Comparison of ENCODE assay signal across 21 cellular contexts in the genomic region with DNA sequence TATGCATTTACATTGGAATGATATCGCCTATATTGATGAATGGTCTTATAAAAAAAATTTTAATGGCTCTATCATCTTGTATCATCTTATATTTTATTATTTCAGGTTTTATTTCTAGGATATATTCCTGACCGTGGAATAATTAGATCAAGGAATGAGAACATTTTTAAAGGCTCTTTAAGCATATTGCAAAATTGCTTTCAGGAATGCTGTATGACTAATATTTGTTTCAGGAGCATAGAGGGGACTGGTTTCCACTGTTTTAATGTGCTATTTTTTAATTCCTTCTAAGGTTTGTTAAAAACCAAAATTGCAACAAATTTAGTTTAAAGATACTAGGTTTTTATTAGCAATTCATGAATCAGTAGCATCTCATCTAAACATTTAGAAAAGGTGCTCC.
DNase-seq lines count a peak whose midpoint lies in the region; ATAC-seq and TF ChIP-seq lines count a peak whose summit lies in the region.
"Had no signal": no experiment of that assay in that cellular context is flagged by ENCODE, and none has a peak within 500 bp of the region (broad histone marks: within the 10 kb centered on the region; RNA-seq: fewer than 3 reads in every experiment).

No MANE protein-coding gene starts in this region.

- peak; percentile 68 for DNase-seq in amniotic epithelial cell (ENCODE audit: low read depth)
- peak; percentile 49 for DNase-seq in fibroblast of pulmonary artery (ENCODE audit: low read depth)
- peak; percentile 36 for DNase-seq in stromal cell of bone marrow (ENCODE audit: low read depth)
- no peak for DNase-seq in NCI-H2227 treated with DMSO at 0.1 percent for 48 hours (lab: John Stamatoyannopoulos, UW)
- no peak for DNase-seq in left lobe of liver (ENCODE audit: low spot score)
- DNase-seq in EL: no peak
- DNase-seq: activated CD4-positive, alpha-beta memory T cell treated with anti-CD3 and anti-CD28 coated beads, Interleukin-2, amount 10 ng/mL, durations not matched to agents 7 days and 5 days; activated T-cell treated with anti-CD3 and anti-CD28 coated beads, Interleukin-2, amount 50 U/mL, for 1 hour; esophagus squamous epithelium; GF-D8; kidney glomerular epithelial cell; mesendoderm; MG63; NCI-H345; spleen; stimulated activated CD8-positive, alpha-beta memory T cell treated with anti-CD3 and anti-CD28 coated beads, Interleukin-4, amount 100 ng/mL, for 48 hours; uterus had no signal

- CTCF ChIA-PET in HEK293 (lab: Yijun Ruan, JAX): no interaction called here

- H3K4me3 ChIP-seq in HEK293 (ENCODE audit: low read depth, low read length) (no peak overlapping the region), fibroblast of pulmonary artery (replicated peaks; ENCODE audit: low read depth, low read length) (no peak overlapping the region)
- H3K4me3 ChIP-seq: BLaER1, esophagus squamous epithelium, MG63, prostate gland, spleen, uterus had no signal

- no peaks in the 10 kb centered on the region for H3K4me1 ChIP-seq in HEK293 (ENCODE audit: control insufficient read depth, insufficient read depth, low read length)
- H3K4me1 ChIP-seq: esophagus squamous epithelium, prostate gland, spleen, uterus had no signal

- POLR2A ChIA-PET in HEK293 (lab: Yijun Ruan, JAX): no interaction called here

- ATAC-seq in left lobe of liver: no peak
- ATAC-seq: natural killer cell treated with Interleukin-12 subunit alpha and Interleukin-12 subunit beta and Interleukin-15 and Interleukin-18, amount 100 ng/mL, for 72 hours had no signal

- H3K9me3 ChIP-seq in HEK293 (ENCODE audit: control insufficient read depth, insufficient read depth, low read depth, low read length): no peaks in the 10 kb centered on the region
- H3K9me3 ChIP-seq: BLaER1, esophagus squamous epithelium, MG63, prostate gland, spleen, uterus had no signal

- TF ChIP-seq CTCF in HEK293 (tag by site-specific recombination; IDR thresholded peaks at IDR 0.05): no peak
- no peak for TF ChIP-seq CTCF in fibroblast of pulmonary artery (IDR thresholded peaks at IDR 0.05; ENCODE audit: low read length, missing control alignments)

- no peaks in the 10 kb centered on the region for H3K36me3 ChIP-seq in HEK293 (ENCODE audit: control insufficient read depth in 2 of 2, insufficient read depth in 1 of 2, low read length in 2 of 2)
- H3K36me3 ChIP-seq: BLaER1, esophagus squamous epithelium, MG63, prostate gland, spleen, uterus had no signal

- H3K27ac ChIP-seq in HEK293 (ENCODE audit: extremely low read depth, low read depth, low read length): no peak overlapping the region
- H3K27ac ChIP-seq: BLaER1, esophagus squamous epithelium, prostate gland, spleen, uterus had no signal

TF ChIP-seq in HEK293, 187 proteins besides CTCF, POLR2A, EP300 and RAD21:
- TF ChIP-seq ZNF624 (tag by site-specific recombination; IDR thresholded peaks at IDR 0.05) (no peak), GLIS2 (tag by site-specific recombination; IDR thresholded peaks at IDR 0.05) (no peak), GLI4 (tag by site-specific recombination; IDR thresholded peaks at IDR 0.05) (no peak), ZNF169 (tag by site-specific recombination; IDR thresholded peaks at IDR 0.05) (no peak), ZNF426 (tag by site-specific recombination; IDR thresholded peaks at IDR 0.05) (no peak), KLF9 (tag by site-specific recombination; IDR thresholded peaks at IDR 0.05; ENCODE audit: low read depth) (no peak), ZNF664 (tag by site-specific recombination; IDR thresholded peaks at IDR 0.05) (peak; percentile 88), ZNF174 (tag by site-specific recombination; IDR thresholded peaks at IDR 0.05) (no peak)
- TF ChIP-seq, protein P1, sequence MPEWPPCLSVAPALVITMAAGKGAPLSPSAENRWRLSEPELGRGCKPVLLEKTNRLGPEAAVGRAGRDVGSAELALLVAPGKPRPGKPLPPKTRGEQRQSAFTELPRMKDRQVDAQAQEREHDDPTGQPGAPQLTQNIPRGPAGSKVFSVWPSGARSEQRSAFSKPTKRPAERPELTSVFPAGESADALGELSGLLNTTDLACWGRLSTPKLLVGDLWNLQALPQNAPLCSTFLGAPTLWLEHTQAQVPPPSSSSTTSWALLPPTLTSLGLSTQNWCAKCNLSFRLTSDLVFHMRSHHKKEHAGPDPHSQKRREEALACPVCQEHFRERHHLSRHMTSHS (tag by site-specific recombination; IDR thresholded peaks at IDR 0.05): no peak

Comparison
In these comparisons a context has a peak if more than half of its experiments do, and no peak if none do; other contexts are left out.
1. DNase-seq: peak in amniotic epithelial cell (single experiment), fibroblast of pulmonary artery (single experiment) and stromal cell of bone marrow (single experiment); none in NCI-H2227 treated with DMSO at 0.1 percent for 48 hours (single experiment), left lobe of liver (single experiment) and EL (single experiment).